ENCODE assay signal across 3 cellular contexts in genomic region chr4:87410157-87410556, GRCh38.
TF ChIP-seq lines count a peak whose summit lies in the region.

No MANE protein-coding gene starts in this region.

TF ChIP-seq in HEK293, 187 proteins besides CTCF, POLR2A, EP300 and RAD21:
- TF ChIP-seq ZNF529 (tag by site-specific recombination; IDR thresholded peaks at IDR 0.05; ENCODE audit: insufficient replicate concordance) (no peak), ZNF121 (tag by site-specific recombination; IDR thresholded peaks at IDR 0.05) (no peak), ZNF544 (tag by site-specific recombination; IDR thresholded peaks at IDR 0.05) (no peak), MEIS1 (CRISPR knock-in tag; IDR thresholded peaks at IDR 0.05; ENCODE audit: borderline replicate concordance) (no peak), WT1 (tag by site-specific recombination; IDR thresholded peaks at IDR 0.05) (peak; percentile 86), TCF7L2 (IDR thresholded peaks at IDR 0.05; ENCODE audit: borderline replicate concordance, low read depth, low read length) (peak; percentile 52; the same call in 1 of the 2 replicates), ZNF560 (tag by site-specific recombination; IDR thresholded peaks at IDR 0.05; ENCODE audit: borderline replicate concordance) (no peak)

TF ChIP-seq in K562, 482 proteins besides CTCF, POLR2A, EP300 and RAD21:
- TF ChIP-seq SOX6 (IDR thresholded peaks at IDR 0.05) (peak; percentile 26; the same call in 1 of the 2 replicates), MEIS2 (IDR thresholded peaks at IDR 0.05; ENCODE audit: partially characterized antibody) (peak; percentile 79), FOXJ2 (tag; IDR thresholded peaks at IDR 0.05) (peak; percentile 87; the same call in 1 of the 2 replicates), PCBP2 (IDR thresholded peaks at IDR 0.05; ENCODE audit: low read depth, low read length, poor library complexity, severe bottlenecking) (no peak), CREM (IDR thresholded peaks at IDR 0.05; ENCODE audit: low read depth) (no peak), KDM5B (IDR thresholded peaks at IDR 0.05; ENCODE audit: insufficient replicate concordance, low read depth, low read length) (no peak), TEAD1 (CRISPR knock-in tag; IDR thresholded peaks at IDR 0.05) (peak in 1 of 2 experiments; percentile 86; a peak in 2 of 4 replicates), XRCC5 (IDR thresholded peaks at IDR 0.05; ENCODE audit: low read depth, low read length) (no peak)
- TF ChIP-seq, protein P1, sequence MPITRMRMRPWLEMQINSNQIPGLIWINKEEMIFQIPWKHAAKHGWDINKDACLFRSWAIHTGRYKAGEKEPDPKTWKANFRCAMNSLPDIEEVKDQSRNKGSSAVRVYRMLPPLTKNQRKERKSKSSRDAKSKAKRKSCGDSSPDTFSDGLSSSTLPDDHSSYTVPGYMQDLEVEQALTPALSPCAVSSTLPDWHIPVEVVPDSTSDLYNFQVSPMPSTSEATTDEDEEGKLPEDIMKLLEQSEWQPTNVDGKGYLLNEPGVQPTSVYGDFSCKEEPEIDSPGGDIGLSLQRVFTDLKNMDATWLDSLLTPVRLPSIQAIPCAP (CRISPR knock-in tag; IDR thresholded peaks at IDR 0.05; ENCODE audit: borderline replicate concordance), result no peak
- TF ChIP-seq, protein P2, sequence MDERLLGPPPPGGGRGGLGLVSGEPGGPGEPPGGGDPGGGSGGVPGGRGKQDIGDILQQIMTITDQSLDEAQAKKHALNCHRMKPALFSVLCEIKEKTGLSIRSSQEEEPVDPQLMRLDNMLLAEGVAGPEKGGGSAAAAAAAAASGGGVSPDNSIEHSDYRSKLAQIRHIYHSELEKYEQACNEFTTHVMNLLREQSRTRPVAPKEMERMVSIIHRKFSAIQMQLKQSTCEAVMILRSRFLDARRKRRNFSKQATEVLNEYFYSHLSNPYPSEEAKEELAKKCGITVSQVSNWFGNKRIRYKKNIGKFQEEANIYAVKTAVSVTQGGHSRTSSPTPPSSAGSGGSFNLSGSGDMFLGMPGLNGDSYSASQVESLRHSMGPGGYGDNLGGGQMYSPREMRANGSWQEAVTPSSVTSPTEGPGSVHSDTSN (CRISPR knock-in tag; IDR thresholded peaks at IDR 0.05; ENCODE audit: low read depth), result no peak
- TF ChIP-seq, protein P2 (tag; conservative IDR thresholded peaks at IDR 0.05; ENCODE audit: low read depth), result peak; percentile 63
TF ChIP-seq in K562: peak in this region for 5.

TF ChIP-seq in HepG2, 621 proteins besides CTCF, POLR2A, EP300 and RAD21:
- TF ChIP-seq MAFF (IDR thresholded peaks at IDR 0.05; ENCODE audit: low read depth, low read length), result no peak
- TF ChIP-seq NFE2L1 (CRISPR knock-in tag; IDR thresholded peaks at IDR 0.05; ENCODE audit: borderline replicate concordance), result no peak
- no peak for TF ChIP-seq ZNF564 (CRISPR knock-in tag; IDR thresholded peaks at IDR 0.05)
- peak; percentile 43; the same call in 1 of the 2 replicates for TF ChIP-seq PPARG (CRISPR knock-in tag; conservative IDR thresholded peaks at IDR 0.05)
- TF ChIP-seq ZNF253 (CRISPR knock-in tag; IDR thresholded peaks at IDR 0.05; ENCODE audit: borderline replicate concordance), result no peak
- TF ChIP-seq KAT7 (CRISPR knock-in tag; IDR thresholded peaks at IDR 0.05; ENCODE audit: borderline replicate concordance), result no peak
- no peak for TF ChIP-seq SOX13 (IDR thresholded peaks at IDR 0.05)
- TF ChIP-seq SOX13 (CRISPR knock-in tag; conservative IDR thresholded peaks at IDR 0.05 in 1 of 2, IDR thresholded peaks at IDR 0.05 in 1 of 2), result peak in 1 of 2 experiments; percentile 35; a peak in 1 of 4 replicates
- no peak for TF ChIP-seq ZNF138 (CRISPR knock-in tag; IDR thresholded peaks at IDR 0.05; ENCODE audit: low read depth)
